Comparison of ENCODE assay signal across 9 cellular contexts in genomic region chr11:1571760-1572199, GRCh38. TPM values are rescaled to one million over a fixed set of nuclear protein-coding genes. Genes with fewer than 3 reads are reported as not detected.
A peak's percentile ranks its signal among the peaks of the same experiment; 100 is the strongest.
DNase-seq lines count a peak whose midpoint lies in the region; ATAC-seq and TF ChIP-seq lines count a peak whose summit lies in the region.
"Had no signal": no experiment of that assay in that cellular context is flagged by ENCODE, and none has a peak within 500 bp of the region (broad histone marks: within the 10 kb centered on the region; RNA-seq: fewer than 3 reads in every experiment).

No MANE protein-coding gene starts in this region.

- H3K27me3 ChIP-seq in body of pancreas (no peaks in the 10 kb centered on the region), mesendoderm (ENCODE audit: insufficient read depth, low read length, poor library complexity) (peaks cover 16% of the 10 kb centered on the region), upper lobe of right lung (no peaks in the 10 kb centered on the region)

- no peak overlapping the region for H3K4me3 Mint-ChIP-seq in activated naive CD4-positive, alpha-beta T cell treated with anti-CD3 and anti-CD28 coated beads, Interleukin-2, amount 10 ng/mL, durations not matched to agents 7 days and 5 days

- no peak overlapping the region for H3K4me2 ChIP-seq in mesendoderm (ENCODE audit: low read length)

- peak overlapping the region; percentile 29 for H3K18ac ChIP-seq in mesendoderm (ENCODE audit: low read length)

- H3K4me3 ChIP-seq in body of pancreas (peak overlapping the region in 1 of 2 donors; percentile 26), mesendoderm (ENCODE audit: low read length) (no peak overlapping the region), upper lobe of right lung (peak overlapping the region; percentile 51)

- 0% methylated on average over 5 to 32 of the region's 91 CpGs for WGBS in body of pancreas, 2 donors
- WGBS in mesendoderm (ENCODE audit: extremely low coverage, insufficient coverage, low lambda C conversion rate), result no CpG with 5 or more reads among the region's 91 CpGs

- intact Hi-C loops in body of pancreas (cut with DNase I) (no loop called here), upper lobe of right lung (cut with DNase I) (no loop called here)

- no peaks in the 10 kb centered on the region for H3K9me3 ChIP-seq in body of pancreas
- H3K9me3 ChIP-seq in upper lobe of right lung, result no peaks in the 10 kb centered on the region

- TF ChIP-seq POLR2A in body of pancreas (IDR thresholded peaks at IDR 0.05), result no peak

- H4K8ac ChIP-seq in mesendoderm (ENCODE audit: low read depth, low read length), result no peak overlapping the region

- H2BK15ac ChIP-seq in mesendoderm (replicated peaks; ENCODE audit: low read depth), result no peak overlapping the region

- no peak overlapping the region for H2BK5ac ChIP-seq in mesendoderm (ENCODE audit: low read length)

- no peak overlapping the region for H3K9ac ChIP-seq in mesendoderm (ENCODE audit: low read length)

- no peak overlapping the region for H3K27ac Mint-ChIP-seq in activated naive CD4-positive, alpha-beta T cell treated with anti-CD3 and anti-CD28 coated beads, Interleukin-2, amount 50 U/mL, for 72 hours
- H3K27ac Mint-ChIP-seq in activated naive CD4-positive, alpha-beta T cell treated with anti-CD3 and anti-CD28 coated beads, Interleukin-2, amount 10 ng/mL, durations not matched to agents 7 days and 5 days, result no peak overlapping the region

- H3K79me1 ChIP-seq in mesendoderm (ENCODE audit: low read length), result no peaks in the 10 kb centered on the region

- H4K5ac ChIP-seq in mesendoderm (ENCODE audit: low read length), result no peak overlapping the region

- H3K4me1 ChIP-seq in body of pancreas, result peaks cover 62% of the 10 kb centered on the region
- H3K4me1 ChIP-seq in mesendoderm (ENCODE audit: control insufficient read depth, low read depth, low read length), result peaks cover 6% of the 10 kb centered on the region
- H3K4me1 ChIP-seq in upper lobe of right lung, result peaks cover 15% of the 10 kb centered on the region

- DNase-seq in activated naive CD4-positive, alpha-beta T cell treated with anti-CD3 and anti-CD28 coated beads, Interleukin-2, amount 50 U/mL, for 72 hours (ENCODE audit: low spot score in 2 of 2), result no peak
- no peak for DNase-seq in activated naive CD4-positive, alpha-beta T cell treated with anti-CD3 and anti-CD28 coated beads, Interleukin-2, amount 10 ng/mL, durations not matched to agents 7 days and 5 days
- DNase-seq in body of pancreas (no peak), mesendoderm (no peak), upper lobe of right lung (no peak), T-helper 1 cell (no peak), NCI-H226 (no peak)
- no peak for DNase-seq in stimulated activated CD4-positive, alpha-beta T cell treated with anti-CD3 and anti-CD28 coated beads, Interleukin-4, amount 100 ng/mL, for 4 hours

- H3K79me2 ChIP-seq in mesendoderm (ENCODE audit: control insufficient read depth, insufficient read depth, low read length), result no peaks in the 10 kb centered on the region

- no peak for TF ChIP-seq CTCF in body of pancreas (IDR thresholded peaks at IDR 0.05)
- TF ChIP-seq CTCF in upper lobe of right lung (IDR thresholded peaks at IDR 0.05), result no peak

- no peak overlapping the region for H2BK120ac ChIP-seq in mesendoderm (ENCODE audit: low read depth, low read length)

- H3K36me3 ChIP-seq in body of pancreas (replicated peaks in 1 of 2; ENCODE audit: insufficient read depth in 1 of 2, low read depth in 2 of 2), result no peaks in the 10 kb centered on the region
- H3K36me3 ChIP-seq in mesendoderm (ENCODE audit: control insufficient read depth, insufficient read depth, low read length), result no peaks in the 10 kb centered on the region
- H3K36me3 ChIP-seq in upper lobe of right lung, result no peaks in the 10 kb centered on the region

- H3K9me3 Mint-ChIP-seq in activated naive CD4-positive, alpha-beta T cell treated with anti-CD3 and anti-CD28 coated beads, Interleukin-2, amount 50 U/mL, for 72 hours, result no peaks in the 10 kb centered on the region
- H3K9me3 Mint-ChIP-seq in activated naive CD4-positive, alpha-beta T cell treated with anti-CD3 and anti-CD28 coated beads, Interleukin-2, amount 10 ng/mL, durations not matched to agents 7 days and 5 days, result no peaks in the 10 kb centered on the region

- H3K56ac ChIP-seq in mesendoderm (ENCODE audit: low read length), result no peak overlapping the region

- H3K4ac ChIP-seq in mesendoderm (ENCODE audit: low read depth, low read length), result no peak overlapping the region

- H3K23ac ChIP-seq in mesendoderm (ENCODE audit: low read length), result no peak overlapping the region

- ATAC-seq in activated naive CD4-positive, alpha-beta T cell treated with anti-CD3 and anti-CD28 coated beads, Interleukin-2, amount 50 U/mL, for 72 hours, result peak; percentile 9 to 18
- ATAC-seq in body of pancreas (no peak), upper lobe of right lung (no peak)

- no peaks in the 10 kb centered on the region for H3K36me3 Mint-ChIP-seq in activated naive CD4-positive, alpha-beta T cell treated with anti-CD3 and anti-CD28 coated beads, Interleukin-2, amount 50 U/mL, for 72 hours
- H3K36me3 Mint-ChIP-seq in activated naive CD4-positive, alpha-beta T cell treated with anti-CD3 and anti-CD28 coated beads, Interleukin-2, amount 10 ng/mL, durations not matched to agents 7 days and 5 days, result no peaks in the 10 kb centered on the region

- H3K27me3 Mint-ChIP-seq in activated naive CD4-positive, alpha-beta T cell treated with anti-CD3 and anti-CD28 coated beads, Interleukin-2, amount 10 ng/mL, durations not matched to agents 7 days and 5 days, result peaks cover 64% of the 10 kb centered on the region

- H3K27ac ChIP-seq in body of pancreas (peak overlapping the region; percentile 72 to 88 (median 82)), mesendoderm (ENCODE audit: low read depth, low read length) (no peak overlapping the region), upper lobe of right lung (no peak overlapping the region)

- CTCF ChIA-PET in activated naive CD4-positive, alpha-beta T cell treated with anti-CD3 and anti-CD28 coated beads, Interleukin-2, amount 10 ng/mL, durations not matched to agents 7 days and 5 days (lab: Charles Lee), result no interaction called here

- peaks cover 18% of the 10 kb centered on the region for H3K4me1 Mint-ChIP-seq in activated naive CD4-positive, alpha-beta T cell treated with anti-CD3 and anti-CD28 coated beads, Interleukin-2, amount 10 ng/mL, durations not matched to agents 7 days and 5 days

- H2AK5ac ChIP-seq in mesendoderm (ENCODE audit: low read length), result no peak overlapping the region

RNA-seq across cellular contexts. Expression of gene DUSP8, which starts 0.3 kb away (rescaled TPM):
- 1 to 10 TPM; 1.1 TPM for total RNA-seq in activated naive CD4-positive, alpha-beta T cell treated with anti-CD3 and anti-CD28 coated beads, Interleukin-2, amount 50 U/mL, for 72 hours
- 10 to 100 TPM in 1 of 2 donors, 1 to 10 TPM in 1; 7.0 to 19.1 TPM for total RNA-seq in body of pancreas
- 12.2 TPM for polyA plus RNA-seq in mesendoderm (2013, experiment 1 of 2)
- 11.3 TPM for polyA plus RNA-seq in mesendoderm (2013, experiment 2 of 2)
- 18.0 TPM for total RNA-seq in upper lobe of right lung
- total RNA-seq: LHCN-M2 had no signal

RNA-seq across cellular contexts. Expression of gene KRTAP5-1, which starts 13.3 kb away (rescaled TPM):
- not detected for total RNA-seq in activated naive CD4-positive, alpha-beta T cell treated with anti-CD3 and anti-CD28 coated beads, Interleukin-2, amount 50 U/mL, for 72 hours
- total RNA-seq in body of pancreas, result not detected
- polyA plus RNA-seq in mesendoderm (2013, experiment 1 of 2), result not detected
- polyA plus RNA-seq in mesendoderm (2013, experiment 2 of 2), result not detected
- total RNA-seq in upper lobe of right lung, result not detected
- total RNA-seq: LHCN-M2 had no signal

RNA-seq across cellular contexts. Expression of gene KRTAP5-2, which starts 26.3 kb away (rescaled TPM):
- not detected for total RNA-seq in activated naive CD4-positive, alpha-beta T cell treated with anti-CD3 and anti-CD28 coated beads, Interleukin-2, amount 50 U/mL, for 72 hours
- not detected for total RNA-seq in body of pancreas
- polyA plus RNA-seq in mesendoderm (2013, experiment 1 of 2), result not detected
- polyA plus RNA-seq in mesendoderm (2013, experiment 2 of 2), result not detected
- not detected for total RNA-seq in upper lobe of right lung
- total RNA-seq: LHCN-M2 had no signal

RNA-seq across cellular contexts. Expression of gene KRTAP5-3, which starts 36.5 kb away (rescaled TPM):
- not detected for total RNA-seq in activated naive CD4-positive, alpha-beta T cell treated with anti-CD3 and anti-CD28 coated beads, Interleukin-2, amount 50 U/mL, for 72 hours
- not detected for total RNA-seq in body of pancreas
- polyA plus RNA-seq in mesendoderm (2013, experiment 1 of 2), result not detected
- not detected for polyA plus RNA-seq in mesendoderm (2013, experiment 2 of 2)
- not detected for total RNA-seq in upper lobe of right lung
- total RNA-seq: LHCN-M2 had no signal

RNA-seq across cellular contexts. Expression of gene KRTAP5-4, which starts 50.2 kb away (rescaled TPM):
- not detected for total RNA-seq in activated naive CD4-positive, alpha-beta T cell treated with anti-CD3 and anti-CD28 coated beads, Interleukin-2, amount 50 U/mL, for 72 hours
- not detected for total RNA-seq in body of pancreas
- polyA plus RNA-seq in mesendoderm (2013, experiment 1 of 2), result not detected
- polyA plus RNA-seq in mesendoderm (2013, experiment 2 of 2), result not detected
- total RNA-seq in upper lobe of right lung, result not detected
- total RNA-seq: LHCN-M2 had no signal

Comparison
In these comparisons a context has a peak if more than half of its experiments do, and no peak if none do; other contexts are left out.
1. ATAC-seq: peak in activated naive CD4-positive, alpha-beta T cell treated with anti-CD3 and anti-CD28 coated beads, Interleukin-2, amount 50 U/mL, for 72 hours (2 of 2); none in body of pancreas (single experiment) and upper lobe of right lung (single experiment).
2. H3K27ac ChIP-seq: peak in body of pancreas (4 of 4); none in mesendoderm (single experiment) and upper lobe of right lung (single experiment).